Comparison of ENCODE assay signal across 8 cellular contexts in the genomic region with DNA sequence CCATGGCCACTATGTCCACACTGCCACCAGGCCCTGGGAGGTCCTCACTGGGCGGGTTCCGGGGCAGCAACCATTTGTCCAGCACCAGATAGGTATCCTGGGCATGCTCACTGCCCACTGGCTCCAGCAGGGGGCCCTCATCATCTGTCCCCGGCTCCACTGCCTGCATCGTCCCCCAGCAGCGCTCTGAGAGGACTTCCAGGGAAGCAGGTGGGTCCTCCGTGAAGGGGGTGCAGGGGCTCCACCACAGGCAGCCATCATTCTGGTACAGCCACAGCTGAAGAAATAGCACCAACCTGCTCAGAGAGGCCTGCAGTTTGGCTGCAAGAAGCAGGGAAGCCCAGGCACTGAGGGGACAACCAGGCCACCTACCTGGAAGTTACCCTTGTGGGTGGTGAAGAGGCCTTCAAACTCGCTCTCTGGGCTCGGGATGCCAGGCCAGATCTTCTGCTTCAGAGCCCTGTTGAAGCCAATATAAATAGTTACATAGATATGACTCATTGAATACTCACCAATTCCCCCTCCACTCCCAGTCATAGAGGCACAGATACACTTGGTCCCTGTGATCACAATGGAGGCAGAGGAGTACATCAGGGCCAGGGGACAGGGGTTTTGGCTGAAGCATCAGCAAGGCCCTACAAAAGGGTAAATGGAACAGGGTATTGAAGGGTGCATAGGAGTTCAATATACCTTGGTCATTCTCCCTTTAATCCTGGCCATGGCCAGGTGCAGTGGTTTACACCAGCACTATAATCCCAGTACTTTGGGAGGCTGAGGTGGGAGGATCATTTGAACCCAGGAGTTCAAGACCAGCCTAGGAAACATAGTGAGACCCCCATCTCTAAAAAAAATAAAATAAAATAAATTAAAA. TPM values are rescaled to one million over a fixed set of nuclear protein-coding genes. Genes with fewer than 3 reads are reported as not detected.
A peak's percentile ranks its signal among the peaks of the same experiment; 100 is the strongest.
DNase-seq lines count a peak whose midpoint lies in the region; ATAC-seq and TF ChIP-seq lines count a peak whose summit lies in the region.

No MANE protein-coding gene starts in this region.

- no peak overlapping the region for H3K4me3 ChIP-seq in NB4 (ENCODE audit: low read depth, low read length)
- H3K4me3 ChIP-seq in tibial artery: no peak overlapping the region

- H3K27me3 ChIP-seq in tibial artery: peaks cover 0 to 21% of the 10 kb centered on the region in 2 donors

- no peak overlapping the region for H3K4me3 Mint-ChIP-seq in activated CD8-positive, alpha-beta memory T cell treated with anti-CD3 and anti-CD28 coated beads, Interleukin-2, amount 10 ng/mL, durations not matched to agents 7 days and 5 days

- TF ChIP-seq CTCF in NB4 (IDR thresholded peaks at IDR 0.05; ENCODE audit: low read depth, low read length) (peak; percentile 71), tibial artery (IDR thresholded peaks at IDR 0.05) (peak; percentile 39 to 41)

- H3K9me3 ChIP-seq in tibial artery: no peaks in the 10 kb centered on the region

- H3K36me3 ChIP-seq in tibial artery: peaks cover 0 to 7% (median 0%) of the 10 kb centered on the region in 3 donors

- intact Hi-C loops in tibial artery (cut with DNase I; ENCODE audit: low total_unique reads): loop anchor here (10.0 kb wide), 2 partner anchors 66 to 84 kb away; partner anchors contain the start of gene TSPAN16

- peaks cover 15% of the 10 kb centered on the region for H3K36me3 Mint-ChIP-seq in activated CD8-positive, alpha-beta memory T cell treated with anti-CD3 and anti-CD28 coated beads, Interleukin-2, amount 10 ng/mL, durations not matched to agents 7 days and 5 days

- no peak for ATAC-seq in activated CD8-positive, alpha-beta memory T cell treated with anti-CD3 and anti-CD28 coated beads, Interleukin-2, amount 10 ng/mL, durations not matched to agents 7 days and 5 days
- no peak for ATAC-seq in HG02610 (IDR thresholded peaks at IDR 0.05; ENCODE audit: unreplicated experiment)
- ATAC-seq in HG03439 (IDR thresholded peaks at IDR 0.05; ENCODE audit: unreplicated experiment): no peak

- H3K27me3 Mint-ChIP-seq in activated CD8-positive, alpha-beta memory T cell treated with anti-CD3 and anti-CD28 coated beads, Interleukin-2, amount 10 ng/mL, durations not matched to agents 7 days and 5 days: peaks cover 9% of the 10 kb centered on the region

- H3K4me1 ChIP-seq in tibial artery: peaks cover 0 to 79% (median 67%) of the 10 kb centered on the region in 4 donors

- no peak overlapping the region for H3K27ac Mint-ChIP-seq in activated CD8-positive, alpha-beta memory T cell treated with anti-CD3 and anti-CD28 coated beads, Interleukin-2, amount 10 ng/mL, durations not matched to agents 7 days and 5 days

- H3K27ac ChIP-seq in tibial artery: peak overlapping the region; percentile 59 to 94

- DNase-seq in activated CD8-positive, alpha-beta memory T cell treated with anti-CD3 and anti-CD28 coated beads, Interleukin-2, amount 10 ng/mL, durations not matched to agents 7 days and 5 days: peak; percentile 52
- no peak for DNase-seq in activated CD8-positive, alpha-beta memory T cell treated with anti-CD3 and anti-CD28 coated beads for 24 hours
- DNase-seq in NB4 (ENCODE audit: low read depth) (peak; percentile 61), amniotic epithelial cell (ENCODE audit: low read depth) (peak; percentile 44), iPS-NIHi7 (ENCODE audit: extremely low spot score) (peak; percentile 48), tibial artery (peak in 1 of 2 donors; percentile 77)

- TF ChIP-seq POLR2A in NB4 (IDR thresholded peaks at IDR 0.05; ENCODE audit: extremely low read depth, insufficient read length): no peak

- CTCF ChIA-PET in activated CD8-positive, alpha-beta memory T cell treated with anti-CD3 and anti-CD28 coated beads, Interleukin-2, amount 10 ng/mL, durations not matched to agents 7 days and 5 days (lab: Charles Lee): interaction anchor here (1.0 to 1.6 kb wide), 3 partner anchors 43 to 128 kb away, joined by 4 to 7 read pairs (median 4); partner anchors contain the start of gene ZNF653

- H3K9me3 Mint-ChIP-seq in activated CD8-positive, alpha-beta memory T cell treated with anti-CD3 and anti-CD28 coated beads, Interleukin-2, amount 10 ng/mL, durations not matched to agents 7 days and 5 days (ENCODE audit: low read depth): no peaks in the 10 kb centered on the region

- H3K4me1 Mint-ChIP-seq in activated CD8-positive, alpha-beta memory T cell treated with anti-CD3 and anti-CD28 coated beads, Interleukin-2, amount 10 ng/mL, durations not matched to agents 7 days and 5 days: peaks cover 43% of the 10 kb centered on the region

RNA-seq across cellular contexts. Expression of gene SWSAP1, which starts 4.1 kb away (rescaled TPM):
- total RNA-seq in activated CD8-positive, alpha-beta memory T cell treated with anti-CD3 and anti-CD28 coated beads, Interleukin-2, amount 10 ng/mL, durations not matched to agents 7 days and 5 days: 1 to 10 TPM; 2.6 to 3.9 TPM

RNA-seq across cellular contexts. Expression of gene EPOR, which starts 5.6 kb away (rescaled TPM):
- total RNA-seq in activated CD8-positive, alpha-beta memory T cell treated with anti-CD3 and anti-CD28 coated beads, Interleukin-2, amount 10 ng/mL, durations not matched to agents 7 days and 5 days: 1 to 10 TPM; 8.1 to 9.1 TPM

RNA-seq across cellular contexts. Expression of gene PLPPR2, which starts 23.3 kb away (rescaled TPM):
- total RNA-seq in activated CD8-positive, alpha-beta memory T cell treated with anti-CD3 and anti-CD28 coated beads, Interleukin-2, amount 10 ng/mL, durations not matched to agents 7 days and 5 days: 1 to 10 TPM in 1 of 2 experiments, under 1 TPM in 1; 0.87 to 1.3 TPM

RNA-seq across cellular contexts. Expression of gene CCDC159, which starts 32.2 kb away (rescaled TPM):
- 10 to 100 TPM; 13.0 to 16.1 TPM for total RNA-seq in activated CD8-positive, alpha-beta memory T cell treated with anti-CD3 and anti-CD28 coated beads, Interleukin-2, amount 10 ng/mL, durations not matched to agents 7 days and 5 days

RNA-seq across cellular contexts. Expression of gene TMEM205, which starts 32.5 kb away (rescaled TPM):
- total RNA-seq in activated CD8-positive, alpha-beta memory T cell treated with anti-CD3 and anti-CD28 coated beads, Interleukin-2, amount 10 ng/mL, durations not matched to agents 7 days and 5 days: 10 to 100 TPM; 25.1 to 28.1 TPM
